Comparison of ENCODE assay signal across 31 cellular contexts in genomic region chr13:42099962-42100675, GRCh38.
"Had no signal": no experiment of that assay in that cellular context is flagged by ENCODE, and none has a peak within 500 bp of the region (broad histone marks: within the 10 kb centered on the region; RNA-seq: fewer than 3 reads in every experiment).

No MANE protein-coding gene starts in this region.

- H3K36me3 ChIP-seq: adrenal gland, ascending aorta, brain microvascular endothelial cell, breast epithelium, cardiac muscle cell had no signal

- H3K4me1 ChIP-seq: adrenal gland, breast epithelium had no signal

- H3K4me3 ChIP-seq: adrenal gland, ascending aorta, body of pancreas, breast epithelium, cardiac muscle cell had no signal

- H3K9me3 ChIP-seq: adrenal gland, body of pancreas, breast epithelium had no signal

- DNase-seq: activated effector memory CD4-positive, alpha-beta T cell treated with anti-CD3 and anti-CD28 coated beads, Interleukin-2, amount 50 U/mL, for 16 hours; activated effector memory CD4-positive, alpha-beta T cell treated with Interleukin-2 at 50 U/mL for 16 hours; activated gamma-delta T cell; activated gamma-delta T cell treated with Interleukin-2 at 50 U/mL for 16 hours; activated naive CD4-positive, alpha-beta T cell; activated naive CD4-positive, alpha-beta T cell treated with anti-CD3 and anti-CD28 coated beads for 36 hours; activated naive CD4-positive, alpha-beta T cell treated with anti-CD3 and anti-CD28 coated beads, Interleukin-2, amount 10 ng/mL, durations not matched to agents 7 days and 5 days; activated naive CD4-positive, alpha-beta T cell treated with anti-CD3 and anti-CD28 coated beads, Interleukin-2, amount 50 U/mL, for 16 hours; activated naive CD4-positive, alpha-beta T cell treated with Interleukin-2 at 50 U/mL for 16 hours; activated naive CD8-positive, alpha-beta T cell treated with anti-CD3 and anti-CD28 coated beads for 36 hours; activated naive CD8-positive, alpha-beta T cell treated with anti-CD3 and anti-CD28 coated beads, Interleukin-2, amount 10 ng/mL, durations not matched to agents 7 days and 5 days; activated naive CD8-positive, alpha-beta T cell treated with anti-CD3 and anti-CD28 coated beads, Interleukin-2, amount 50 U/mL, for 24 hours; activated T-cell treated with anti-CD3 and anti-CD28 coated beads, Interleukin-2, amount 50 U/mL, for 1 hour; activated T-cell treated with anti-CD3 and anti-CD28 coated beads, Interleukin-2, amount 50 U/mL, for 24 hours; activated T-cell treated with anti-CD3 and anti-CD28 coated beads, Interleukin-2, amount 50 U/mL, for 4 hours; activated T-cell treated with anti-CD3 and anti-CD28 coated beads, Interleukin-2, amount 50 U/mL, for 48 hours; activated T-cell treated with anti-CD3 and anti-CD28 coated beads, Interleukin-2, amount 50 U/mL, for 72 hours; adrenal gland; amniotic stem cell; amygdala; anterior cingulate cortex; aorta; body of pancreas; brain microvascular endothelial cell; central memory CD4-positive, alpha-beta T cell; cerebellar nuclear complex had no signal

- H3K27ac ChIP-seq: adrenal gland, ascending aorta, body of pancreas, brain microvascular endothelial cell, breast epithelium, cardiac muscle cell had no signal

- ATAC-seq: activated naive CD4-positive, alpha-beta T cell treated with anti-CD3 and anti-CD28 coated beads, Interleukin-2, amount 50 U/mL, for 72 hours; activated naive CD8-positive, alpha-beta T cell treated with anti-CD3 and anti-CD28 coated beads, Interleukin-2, amount 50 U/mL, for 24 hours; activated T-cell treated with anti-CD3 and anti-CD28 coated beads, Interleukin-2, amount 50 U/mL, for 4 hours; activated T-cell treated with anti-CD3 and anti-CD28 coated beads, Interleukin-2, amount 50 U/mL, for 72 hours; activated T-helper 17 cell treated with anti-CD3 and anti-CD28 coated beads, Interleukin-2, amount 50 U/mL, for 72 hours; body of pancreas had no signal
